ENCODE assay signal across 8 cellular contexts in genomic region chr7:112938895-112939588, GRCh38.
DNase-seq lines count a peak whose midpoint lies in the region; ATAC-seq and TF ChIP-seq lines count a peak whose summit lies in the region.

No MANE protein-coding gene starts in this region.

- H3K36me3 ChIP-seq in kidney epithelial cell (ENCODE audit: control insufficient read depth, insufficient read depth, low read length), result no peaks in the 10 kb centered on the region

- in situ Hi-C loops in GM13977 (cut with MboI; ENCODE audit: low pct_unique_long_range_greater_than_20kb, low sequenced_read_pairs, unreplicated experiment), result no loop called here

- ATAC-seq in HG03159 (IDR thresholded peaks at IDR 0.05; ENCODE audit: unreplicated experiment) (peak; percentile 11), HG03280 (IDR thresholded peaks at IDR 0.05; ENCODE audit: unreplicated experiment) (no peak), HG02840 (IDR thresholded peaks at IDR 0.05; ENCODE audit: low FRiP score, unreplicated experiment) (no peak)

- H3K4me3 ChIP-seq in choroid plexus epithelial cell (ENCODE audit: low read depth, low read length) (peak overlapping the region; percentile 83), kidney epithelial cell (ENCODE audit: low read depth, low read length) (peak overlapping the region; percentile 77)

- peak; percentile 36 for DNase-seq in GM13977 (ENCODE audit: low spot score)
- peak; percentile 33 for DNase-seq in SW480 (ENCODE audit: low spot score)
- DNase-seq in choroid plexus epithelial cell (ENCODE audit: low read depth), result peak; percentile 45
- DNase-seq in kidney epithelial cell (ENCODE audit: low read depth), result no peak
- DNase-seq in stimulated activated CD4-positive, alpha-beta T cell treated with anti-CD3 and anti-CD28 coated beads, Interleukin-15, amount 100 ng/mL, for 24 hours, result peak; percentile 44

- H3K27me3 ChIP-seq in kidney epithelial cell (ENCODE audit: control insufficient read depth, insufficient read depth, low read length), result no peaks in the 10 kb centered on the region

- TF ChIP-seq CTCF in GM13977 (IDR thresholded peaks at IDR 0.05; ENCODE audit: extremely low read depth, insufficient read depth, missing control alignments), result no peak
- TF ChIP-seq CTCF in choroid plexus epithelial cell (conservative IDR thresholded peaks at IDR 0.05; ENCODE audit: low read depth, low read length), result no peak
- TF ChIP-seq CTCF in kidney epithelial cell (IDR thresholded peaks at IDR 0.05; ENCODE audit: insufficient read depth, low read length, poor library complexity, severe bottlenecking), result no peak
